ENCODE assay signal across 13 cellular contexts in the genomic region with DNA sequence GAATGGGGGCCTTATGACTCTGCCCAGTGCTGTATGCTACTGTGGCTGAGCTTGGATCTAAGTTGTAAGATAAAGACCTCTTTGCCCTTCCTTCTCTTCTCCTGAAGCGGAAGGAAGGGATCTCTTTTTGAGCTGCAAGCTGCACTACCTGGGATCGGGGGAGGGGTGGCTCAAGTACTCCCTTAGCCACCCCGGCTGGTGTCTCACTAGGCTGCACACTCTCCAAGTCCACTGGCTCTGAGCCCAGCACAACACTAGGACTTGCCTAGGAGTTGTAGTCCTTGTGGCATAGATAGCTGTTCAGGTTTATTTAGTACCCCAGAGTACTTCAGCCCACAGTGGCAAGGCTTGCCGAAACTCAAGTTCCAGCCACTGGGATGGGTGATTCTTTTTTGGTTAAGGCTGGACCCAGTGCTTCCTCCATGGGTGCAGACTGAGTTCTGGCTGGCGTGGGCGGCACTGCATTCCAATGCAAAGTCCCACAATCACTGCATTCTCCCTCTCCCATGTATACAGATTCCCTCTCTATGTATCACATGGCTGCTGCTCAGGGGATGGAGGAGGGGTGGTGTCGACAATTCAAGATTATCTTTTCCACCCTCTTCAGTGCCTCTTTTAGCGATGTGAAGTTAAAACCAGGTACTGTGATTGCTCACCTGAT.
DNase-seq lines count a peak whose midpoint lies in the region; ATAC-seq, FAIRE-seq and TF ChIP-seq lines count a peak whose summit lies in the region.
"Had no signal": no experiment of that assay in that cellular context is flagged by ENCODE, and none has a peak within 500 bp of the region (broad histone marks: within the 10 kb centered on the region; RNA-seq: fewer than 3 reads in every experiment).

No MANE protein-coding gene starts in this region.

- H2AFZ ChIP-seq in HepG2 (ENCODE audit: low read length): no peak overlapping the region
- H2AFZ ChIP-seq: PC-9 had no signal

- CTCF ChIA-PET in HepG2 (lab: Yijun Ruan, JAX; ENCODE audit: low intra/inter-chr PET ratio, low total read pairs): no interaction called here

- no peaks in the 10 kb centered on the region for H3K79me2 ChIP-seq in HepG2 (ENCODE audit: insufficient read depth, low read length)

- no peaks in the 10 kb centered on the region for H3K9me3 ChIP-seq in HepG2 (ENCODE audit: low read length)
- H3K9me3 ChIP-seq in right lobe of liver: no peaks in the 10 kb centered on the region
- H3K9me3 ChIP-seq in adipocyte (ENCODE audit: control insufficient read depth, low read length): peaks cover 5% of the 10 kb centered on the region
- H3K9me3 ChIP-seq in testis: no peaks in the 10 kb centered on the region
- H3K9me3 ChIP-seq: gastroesophageal sphincter, SJSA1 had no signal

- WGBS in HepG2 (ENCODE audit: low lambda C conversion rate): 66% methylated on average over 8 of the region's 8 CpGs
- WGBS in right lobe of liver (ENCODE audit: insufficient coverage, low coverage, low lambda C conversion rate, missing lambda C conversion rate): 82% methylated on average over 4 of the region's 8 CpGs
- WGBS in testis, 2 donors: 91 to 94% methylated on average over 7 to 8 of the region's 8 CpGs

- TF ChIP-seq POLR2A in HepG2 (IDR thresholded peaks at IDR 0.05; ENCODE audit: insufficient read depth in 1 of 2, low read depth in 2 of 2, low read length in 2 of 2) (no peak), right lobe of liver (IDR thresholded peaks at IDR 0.05) (no peak), testis (IDR thresholded peaks at IDR 0.05) (no peak)

- in situ Hi-C loops in HepG2 (cut with HindIII; ENCODE audit: extremely low pct_ligation_motif_present, low pct_unique_long_range_greater_than_20kb): no loop called here

- no peak overlapping the region for H3K27ac ChIP-seq in HepG2 (ENCODE audit: extremely low read length, insufficient read depth, low read length)
- H3K27ac ChIP-seq in right lobe of liver: no peak overlapping the region
- no peak overlapping the region for H3K27ac ChIP-seq in testis
- H3K27ac ChIP-seq: epithelial cell of prostate, gastroesophageal sphincter, PC-9, SJSA1 had no signal

- no peak overlapping the region for H3K4me2 ChIP-seq in HepG2 (ENCODE audit: low read depth, low read length)
- H3K4me2 ChIP-seq: PC-9 had no signal

- intact Hi-C loops in HepG2 (cut with micrococcal nuclease; ENCODE audit: unreplicated experiment): no loop called here
- intact Hi-C loops in right lobe of liver (cut with DNase I): no loop called here
- intact Hi-C loops in testis (cut with DNase I; ENCODE audit: low total_unique reads): no loop called here

- TF ChIP-seq EP300 in HepG2 (IDR thresholded peaks at IDR 0.05; ENCODE audit: low read depth in 2 of 2, low read length in 2 of 2) (no peak), HepG2 (CRISPR knock-in tag; IDR thresholded peaks at IDR 0.05; ENCODE audit: borderline replicate concordance) (no peak)

- POLR2A ChIA-PET in HepG2 (lab: Yijun Ruan, JAX): no interaction called here

- DNase-seq in HepG2 (ENCODE audit: low spot score) (no peak), right lobe of liver (no peak), adipocyte (ENCODE audit: low read depth) (peak; percentile 6), iPS-NIHi7 (ENCODE audit: extremely low spot score) (peak; percentile 20), testis (no peak), activated gamma-delta T cell treated with Interleukin-2 at 50 U/mL for 16 hours (no peak), DMS153 (lab: John Stamatoyannopoulos, UW) (no peak)
- DNase-seq: KBM-7, PC-9 had no signal

- no peaks in the 10 kb centered on the region for H3K36me3 ChIP-seq in HepG2 (replicated peaks in 1 of 2; ENCODE audit: control insufficient read depth in 1 of 2, insufficient read depth in 2 of 2, low read length in 2 of 2)
- H3K36me3 ChIP-seq in right lobe of liver: no peaks in the 10 kb centered on the region
- H3K36me3 ChIP-seq in adipocyte (ENCODE audit: control insufficient read depth, insufficient read depth, low read length, severe bottlenecking): no peaks in the 10 kb centered on the region
- no peaks in the 10 kb centered on the region for H3K36me3 ChIP-seq in testis (ENCODE audit: low read depth, missing control alignments)
- H3K36me3 ChIP-seq: gastroesophageal sphincter, SJSA1 had no signal

- no peak overlapping the region for H3K9ac ChIP-seq in HepG2 (ENCODE audit: insufficient read depth, low read depth, low read length)
- H3K9ac ChIP-seq in adipocyte (ENCODE audit: low read length): no peak overlapping the region

- FAIRE-seq in HepG2 (lab: Jason Lieb, UNC): no peak

- ATAC-seq in HepG2 (peak; percentile 39; the same call in 1 of the 3 replicates), right lobe of liver (no peak), SK-N-SH treated with all-trans-retinoic acid at 6 μM for 48 hours (no peak)
- ATAC-seq: gastroesophageal sphincter had no signal

- no peak for TF ChIP-seq RAD21 in HepG2 (CRISPR knock-in tag; IDR thresholded peaks at IDR 0.05)

- no peaks in the 10 kb centered on the region for H4K20me1 ChIP-seq in HepG2 (ENCODE audit: insufficient read depth, low read length)

- no TSS peak for BruUV-seq in HepG2 (replicated peaks; lab: Mats Ljungman, UMichigan)

- peaks cover 37% of the 10 kb centered on the region for H3K4me1 ChIP-seq in HepG2 (ENCODE audit: insufficient read depth, low read length)
- peaks cover 0 to 32% (median 8%) of the 10 kb centered on the region in 4 donors for H3K4me1 ChIP-seq in right lobe of liver
- H3K4me1 ChIP-seq in adipocyte (ENCODE audit: control insufficient read depth, insufficient read depth, low read length): peaks cover 11% of the 10 kb centered on the region
- H3K4me1 ChIP-seq in testis: no peaks in the 10 kb centered on the region
- H3K4me1 ChIP-seq: gastroesophageal sphincter, SJSA1 had no signal

- no peaks in the 10 kb centered on the region for H3K27me3 ChIP-seq in HepG2 (ENCODE audit: control insufficient read depth in 1 of 2, insufficient read depth in 2 of 2, low read length in 2 of 2)
- no peaks in the 10 kb centered on the region for H3K27me3 ChIP-seq in right lobe of liver
- no peaks in the 10 kb centered on the region for H3K27me3 ChIP-seq in adipocyte (replicated peaks; ENCODE audit: control insufficient read depth, insufficient read depth, low read length)
- H3K27me3 ChIP-seq in testis: no peaks in the 10 kb centered on the region
- H3K27me3 ChIP-seq: SJSA1 had no signal

- H3K4me3 ChIP-seq in HepG2 (replicated peaks in 1 of 3; ENCODE audit: insufficient read depth in 1 of 3, low read depth in 2 of 3, low read length in 3 of 3) (no peak overlapping the region), right lobe of liver (no peak overlapping the region), adipocyte (ENCODE audit: low read length) (no peak overlapping the region), testis (no peak overlapping the region)
- H3K4me3 ChIP-seq: gastroesophageal sphincter, PC-9, SJSA1 had no signal

- TF ChIP-seq CTCF in HepG2 (CRISPR knock-in tag; IDR thresholded peaks at IDR 0.05) (no peak), right lobe of liver (IDR thresholded peaks at IDR 0.05) (no peak), testis (IDR thresholded peaks at IDR 0.05) (no peak)

TF ChIP-seq in HepG2, 621 proteins besides CTCF, POLR2A, EP300 and RAD21:
- no peak for TF ChIP-seq ZNF20 (CRISPR knock-in tag; IDR thresholded peaks at IDR 0.05)
- TF ChIP-seq, protein P1, sequence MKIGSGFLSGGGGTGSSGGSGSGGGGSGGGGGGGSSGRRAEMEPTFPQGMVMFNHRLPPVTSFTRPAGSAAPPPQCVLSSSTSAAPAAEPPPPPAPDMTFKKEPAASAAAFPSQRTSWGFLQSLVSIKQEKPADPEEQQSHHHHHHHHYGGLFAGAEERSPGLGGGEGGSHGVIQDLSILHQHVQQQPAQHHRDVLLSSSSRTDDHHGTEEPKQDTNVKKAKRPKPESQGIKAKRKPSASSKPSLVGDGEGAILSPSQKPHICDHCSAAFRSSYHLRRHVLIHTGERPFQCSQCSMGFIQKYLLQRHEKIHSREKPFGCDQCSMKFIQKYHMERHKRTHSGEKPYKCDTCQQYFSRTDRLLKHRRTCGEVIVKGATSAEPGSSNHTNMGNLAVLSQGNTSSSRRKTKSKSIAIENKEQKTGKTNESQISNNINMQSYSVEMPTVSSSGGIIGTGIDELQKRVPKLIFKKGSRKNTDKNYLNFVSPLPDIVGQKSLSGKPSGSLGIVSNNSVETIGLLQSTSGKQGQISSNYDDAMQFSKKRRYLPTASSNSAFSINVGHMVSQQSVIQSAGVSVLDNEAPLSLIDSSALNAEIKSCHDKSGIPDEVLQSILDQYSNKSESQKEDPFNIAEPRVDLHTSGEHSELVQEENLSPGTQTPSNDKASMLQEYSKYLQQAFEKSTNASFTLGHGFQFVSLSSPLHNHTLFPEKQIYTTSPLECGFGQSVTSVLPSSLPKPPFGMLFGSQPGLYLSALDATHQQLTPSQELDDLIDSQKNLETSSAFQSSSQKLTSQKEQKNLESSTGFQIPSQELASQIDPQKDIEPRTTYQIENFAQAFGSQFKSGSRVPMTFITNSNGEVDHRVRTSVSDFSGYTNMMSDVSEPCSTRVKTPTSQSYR (CRISPR knock-in tag; IDR thresholded peaks at IDR 0.05; ENCODE audit: borderline replicate concordance): peak; percentile 29; the same call in 1 of the 2 replicates

TF ChIP-seq in SK-N-SH treated with all-trans-retinoic acid at 6 μM for 48 hours, 23 proteins besides CTCF, POLR2A, EP300 and RAD21 (continues in another document):
- TF ChIP-seq, protein P2, sequence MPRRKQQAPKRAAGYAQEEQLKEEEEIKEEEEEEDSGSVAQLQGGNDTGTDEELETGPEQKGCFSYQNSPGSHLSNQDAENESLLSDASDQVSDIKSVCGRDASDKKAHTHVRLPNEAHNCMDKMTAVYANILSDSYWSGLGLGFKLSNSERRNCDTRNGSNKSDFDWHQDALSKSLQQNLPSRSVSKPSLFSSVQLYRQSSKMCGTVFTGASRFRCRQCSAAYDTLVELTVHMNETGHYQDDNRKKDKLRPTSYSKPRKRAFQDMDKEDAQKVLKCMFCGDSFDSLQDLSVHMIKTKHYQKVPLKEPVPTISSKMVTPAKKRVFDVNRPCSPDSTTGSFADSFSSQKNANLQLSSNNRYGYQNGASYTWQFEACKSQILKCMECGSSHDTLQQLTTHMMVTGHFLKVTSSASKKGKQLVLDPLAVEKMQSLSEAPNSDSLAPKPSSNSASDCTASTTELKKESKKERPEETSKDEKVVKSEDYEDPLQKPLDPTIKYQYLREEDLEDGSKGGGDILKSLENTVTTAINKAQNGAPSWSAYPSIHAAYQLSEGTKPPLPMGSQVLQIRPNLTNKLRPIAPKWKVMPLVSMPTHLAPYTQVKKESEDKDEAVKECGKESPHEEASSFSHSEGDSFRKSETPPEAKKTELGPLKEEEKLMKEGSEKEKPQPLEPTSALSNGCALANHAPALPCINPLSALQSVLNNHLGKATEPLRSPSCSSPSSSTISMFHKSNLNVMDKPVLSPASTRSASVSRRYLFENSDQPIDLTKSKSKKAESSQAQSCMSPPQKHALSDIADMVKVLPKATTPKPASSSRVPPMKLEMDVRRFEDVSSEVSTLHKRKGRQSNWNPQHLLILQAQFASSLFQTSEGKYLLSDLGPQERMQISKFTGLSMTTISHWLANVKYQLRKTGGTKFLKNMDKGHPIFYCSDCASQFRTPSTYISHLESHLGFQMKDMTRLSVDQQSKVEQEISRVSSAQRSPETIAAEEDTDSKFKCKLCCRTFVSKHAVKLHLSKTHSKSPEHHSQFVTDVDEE (CRISPR knock-in tag; IDR thresholded peaks at IDR 0.05): no peak
- TF ChIP-seq ZNF565 (CRISPR knock-in tag; conservative IDR thresholded peaks at IDR 0.05; ENCODE audit: low read depth) (no peak), OSR1 (CRISPR knock-in tag; IDR thresholded peaks at IDR 0.05) (no peak), GLIS3 (CRISPR knock-in tag; IDR thresholded peaks at IDR 0.05) (no peak)

Comparison
In these comparisons a context has a peak if more than half of its experiments do, and no peak if none do; other contexts are left out.
1. DNase-seq: peak in adipocyte (single experiment) and iPS-NIHi7 (single experiment); none in HepG2 (single experiment), right lobe of liver (0 of 3), testis (single experiment), activated gamma-delta T cell treated with Interleukin-2 at 50 U/mL for 16 hours (single experiment) and DMS153 (single experiment).